26 cellular contexts compared by ENCODE assay signal in genomic region chr2:178066324-178066723, GRCh38. TPM values are rescaled to one million over a fixed set of nuclear protein-coding genes. Genes with fewer than 3 reads are reported as not detected.
"Had no signal": no experiment of that assay in that cellular context is flagged by ENCODE, and none has a peak within 500 bp of the region (broad histone marks: within the 10 kb centered on the region; RNA-seq: fewer than 3 reads in every experiment).

No MANE protein-coding gene starts in this region.

- H3K9me3 ChIP-seq: adrenal gland, breast epithelium, SJCRH30, SK-N-SH had no signal

- H3K4me3 Mint-ChIP-seq: activated CD4-positive, alpha-beta memory T cell treated with anti-CD3 and anti-CD28 coated beads, Interleukin-2, amount 10 ng/mL, durations not matched to agents 7 days and 5 days; activated naive CD8-positive, alpha-beta T cell treated with anti-CD3 and anti-CD28 coated beads, Interleukin-2, amount 10 ng/mL, durations not matched to agents 7 days and 5 days had no signal

- H3K27me3 ChIP-seq: adrenal gland, breast epithelium, SJCRH30 had no signal

- H3K4me1 Mint-ChIP-seq: activated CD4-positive, alpha-beta memory T cell treated with anti-CD3 and anti-CD28 coated beads, Interleukin-2, amount 10 ng/mL, durations not matched to agents 7 days and 5 days had no signal

- H3K27ac ChIP-seq: adrenal gland, breast epithelium, SJCRH30, VCaP had no signal

- H3K27ac Mint-ChIP-seq: activated CD4-positive, alpha-beta memory T cell treated with anti-CD3 and anti-CD28 coated beads, Interleukin-2, amount 10 ng/mL, durations not matched to agents 7 days and 5 days; activated naive CD8-positive, alpha-beta T cell treated with anti-CD3 and anti-CD28 coated beads, Interleukin-2, amount 10 ng/mL, durations not matched to agents 7 days and 5 days had no signal

- H3K36me3 ChIP-seq: adrenal gland, breast epithelium, SJCRH30 had no signal

- ATAC-seq: K562, Panc1, Right ventricle myocardium inferior had no signal

- H3K4me1 ChIP-seq: adrenal gland, breast epithelium, SJCRH30 had no signal

- DNase-seq: activated CD4-positive, alpha-beta memory T cell treated with anti-CD3 and anti-CD28 coated beads, Interleukin-2, amount 10 ng/mL, durations not matched to agents 7 days and 5 days; activated CD4-positive, alpha-beta T cell treated with anti-CD3 and anti-CD28 coated beads, Interleukin-2, amount 50 U/mL, for 1 hour; activated CD4-positive, CD25-positive, alpha-beta regulatory T cell; activated naive CD4-positive, alpha-beta T cell treated with anti-CD3 and anti-CD28 coated beads, Interleukin-2, amount 50 U/mL, for 16 hours; activated naive CD8-positive, alpha-beta T cell treated with anti-CD3 and anti-CD28 coated beads, Interleukin-2, amount 10 ng/mL, durations not matched to agents 7 days and 5 days; activated T-cell treated with anti-CD3 and anti-CD28 coated beads, Interleukin-2, amount 50 U/mL, for 1 hour; adrenal gland; anterior cingulate cortex; Karpas-422; MM.1S; NCI-H1105; NCI-H1436; NCI-H1694 treated with DMSO at 0.1 percent for 48 hours; NK-92 treated with Interleukin-12 subunit alpha and Interleukin-12 subunit beta, amount 100 ng/mL, for 24 hours; OCI-M1; RPMI8226; SJCRH30; SK-N-SH; T-helper 1 cell had no signal

- H3K4me3 ChIP-seq: adrenal gland, breast epithelium, K562, SJCRH30 had no signal

- H3K36me3 Mint-ChIP-seq: activated naive CD8-positive, alpha-beta T cell treated with anti-CD3 and anti-CD28 coated beads, Interleukin-2, amount 10 ng/mL, durations not matched to agents 7 days and 5 days had no signal

- H3K9me3 Mint-ChIP-seq: activated CD4-positive, alpha-beta memory T cell treated with anti-CD3 and anti-CD28 coated beads, Interleukin-2, amount 10 ng/mL, durations not matched to agents 7 days and 5 days; activated naive CD8-positive, alpha-beta T cell treated with anti-CD3 and anti-CD28 coated beads, Interleukin-2, amount 10 ng/mL, durations not matched to agents 7 days and 5 days had no signal

RNA-seq across cellular contexts. Expression of gene PDE11A, which starts 6.3 kb away (rescaled TPM):
- total RNA-seq: activated CD4-positive, alpha-beta memory T cell treated with anti-CD3 and anti-CD28 coated beads, Interleukin-2, amount 10 ng/mL, durations not matched to agents 7 days and 5 days; activated CD8-positive, alpha-beta memory T cell treated with anti-CD3 and anti-CD28 coated beads for 36 hours; activated naive CD8-positive, alpha-beta T cell treated with anti-CD3 and anti-CD28 coated beads, Interleukin-2, amount 10 ng/mL, durations not matched to agents 7 days and 5 days; T-helper 2 cell treated with Interferon-gamma antibody and Interleukin-4, amounts not matched to agents 100 ng/mL and 5 ng/mL, for 36 hours had no signal
